ENCODE assay signal across 9 cellular contexts in genomic region chr7:77796960-77797359, GRCh38. TPM values are rescaled to one million over a fixed set of nuclear protein-coding genes. Genes with fewer than 3 reads are reported as not detected.
DNase-seq lines count a peak whose midpoint lies in the region; ATAC-seq and TF ChIP-seq lines count a peak whose summit lies in the region.
"Had no signal": no experiment of that assay in that cellular context is flagged by ENCODE, and none has a peak within 500 bp of the region (broad histone marks: within the 10 kb centered on the region; RNA-seq: fewer than 3 reads in every experiment).

No MANE protein-coding gene starts in this region.

- H3K9me3 Mint-ChIP-seq in activated T-cell treated with anti-CD3 and anti-CD28 coated beads, Interleukin-2, amount 50 U/mL, for 24 hours, result no peaks in the 10 kb centered on the region
- no peaks in the 10 kb centered on the region for H3K9me3 Mint-ChIP-seq in activated T-helper 2 cell treated with anti-CD3 and anti-CD28 coated beads, Interferon-gamma antibody, Interleukin-2, Interleukin-4, amounts not matched to agents 10 μg/mL and 5 μg/mL and 100 μg/mL, durations not matched to agents 14 hours and 24 hours and 36 hours

- TF ChIP-seq POLR2A in thyroid gland (IDR thresholded peaks at IDR 0.05), result no peak

- H3K4me3 Mint-ChIP-seq in activated T-cell treated with anti-CD3 and anti-CD28 coated beads, Interleukin-2, amount 50 U/mL, for 24 hours, result peak overlapping the region; percentile 97
- H3K4me3 Mint-ChIP-seq in activated T-helper 2 cell treated with anti-CD3 and anti-CD28 coated beads, Interferon-gamma antibody, Interleukin-2, Interleukin-4, amounts not matched to agents 10 μg/mL and 5 μg/mL and 100 μg/mL, durations not matched to agents 14 hours and 24 hours and 36 hours (ENCODE audit: low read depth), result peak overlapping the region; percentile 96

- H3K4me3 ChIP-seq in left lung, result peak overlapping the region; percentile 84 to 98
- H3K4me3 ChIP-seq in thyroid gland (replicated peaks in 1 of 3), result peak overlapping the region in 2 of 3 donors; percentile 75 to 76

- no peaks in the 10 kb centered on the region for H3K27me3 Mint-ChIP-seq in activated T-cell treated with anti-CD3 and anti-CD28 coated beads, Interleukin-2, amount 50 U/mL, for 24 hours
- H3K27me3 Mint-ChIP-seq in activated T-helper 2 cell treated with anti-CD3 and anti-CD28 coated beads, Interferon-gamma antibody, Interleukin-2, Interleukin-4, amounts not matched to agents 10 μg/mL and 5 μg/mL and 100 μg/mL, durations not matched to agents 14 hours and 24 hours and 36 hours (ENCODE audit: low read depth), result no peaks in the 10 kb centered on the region

- peaks cover 41% of the 10 kb centered on the region for H3K36me3 Mint-ChIP-seq in activated T-cell treated with anti-CD3 and anti-CD28 coated beads, Interleukin-2, amount 50 U/mL, for 24 hours (ENCODE audit: low read depth)
- peaks cover 31% of the 10 kb centered on the region for H3K36me3 Mint-ChIP-seq in activated T-helper 2 cell treated with anti-CD3 and anti-CD28 coated beads, Interferon-gamma antibody, Interleukin-2, Interleukin-4, amounts not matched to agents 10 μg/mL and 5 μg/mL and 100 μg/mL, durations not matched to agents 14 hours and 24 hours and 36 hours (ENCODE audit: low read depth)

- WGBS in thyroid gland, 2 donors, result 50 to 60% methylated on average over 5 of the region's 5 CpGs

- no peak overlapping the region for H3K27ac Mint-ChIP-seq in activated T-cell treated with anti-CD3 and anti-CD28 coated beads, Interleukin-2, amount 50 U/mL, for 24 hours
- H3K27ac Mint-ChIP-seq in activated T-helper 2 cell treated with anti-CD3 and anti-CD28 coated beads, Interferon-gamma antibody, Interleukin-2, Interleukin-4, amounts not matched to agents 10 μg/mL and 5 μg/mL and 100 μg/mL, durations not matched to agents 14 hours and 24 hours and 36 hours, result no peak overlapping the region

- H3K36me3 ChIP-seq in left lung (peaks cover 0 to 6% of the 10 kb centered on the region in 2 donors), thyroid gland (no peaks in the 10 kb centered on the region)

- intact Hi-C loops in activated T-helper 2 cell treated with anti-CD3 and anti-CD28 coated beads, Interferon-gamma antibody, Interleukin-2, Interleukin-4, amounts not matched to agents 10 μg/mL and 5 μg/mL and 100 μg/mL, durations not matched to agents 14 hours and 24 hours and 36 hours (cut with micrococcal nuclease), result loop anchor here (5.0 to 10.0 kb wide), 2 partner anchors 40 to 218 kb away; no protein-coding TSS in a partner anchor
- intact Hi-C loops in left lung (cut with DNase I) (no loop called here), thyroid gland (cut with DNase I) (no loop called here)

- H3K4me1 Mint-ChIP-seq in activated T-cell treated with anti-CD3 and anti-CD28 coated beads, Interleukin-2, amount 50 U/mL, for 24 hours (ENCODE audit: low read depth), result peaks cover 57% of the 10 kb centered on the region
- H3K4me1 Mint-ChIP-seq in activated T-helper 2 cell treated with anti-CD3 and anti-CD28 coated beads, Interferon-gamma antibody, Interleukin-2, Interleukin-4, amounts not matched to agents 10 μg/mL and 5 μg/mL and 100 μg/mL, durations not matched to agents 14 hours and 24 hours and 36 hours (ENCODE audit: low read depth), result peaks cover 48% of the 10 kb centered on the region

- H3K4me1 ChIP-seq in left lung, result peaks cover 14 to 60% of the 10 kb centered on the region in 2 donors
- peaks cover 18 to 20% of the 10 kb centered on the region in 2 donors for H3K4me1 ChIP-seq in thyroid gland

- DNase-seq in activated T-cell treated with anti-CD3 and anti-CD28 coated beads, Interleukin-2, amount 50 U/mL, for 24 hours, result no peak
- DNase-seq in activated T-cell treated with anti-CD3 and anti-CD28 coated beads, Interleukin-2, amount 50 U/mL, for 1 hour, result no peak
- no peak for DNase-seq in activated T-helper 2 cell treated with anti-CD3 and anti-CD28 coated beads, Interferon-gamma antibody, Interleukin-2, Interleukin-4, amounts not matched to agents 10 μg/mL and 5 μg/mL and 100 μg/mL, durations not matched to agents 14 hours and 24 hours and 36 hours (ENCODE audit: low spot score)
- DNase-seq in left lung (no peak), thyroid gland (no peak), A172 (ENCODE audit: low spot score) (no peak)
- no peak for DNase-seq in effector CD8-positive, alpha-beta T cell (lab: John Stamatoyannopoulos, UW)
- DNase-seq: body of pancreas had no signal

- no peak for ATAC-seq in left lung
- ATAC-seq in HG03039 (IDR thresholded peaks at IDR 0.05; ENCODE audit: unreplicated experiment), result no peak
- ATAC-seq: body of pancreas had no signal

- TF ChIP-seq CTCF in left lung (IDR thresholded peaks at IDR 0.05) (no peak), thyroid gland (IDR thresholded peaks at IDR 0.05) (no peak)

- H3K9me3 ChIP-seq in left lung (no peaks in the 10 kb centered on the region), thyroid gland (no peaks in the 10 kb centered on the region)
- H3K9me3 ChIP-seq: body of pancreas had no signal

- peak overlapping the region; percentile 89 to 93 for H3K27ac ChIP-seq in left lung
- no peak overlapping the region for H3K27ac ChIP-seq in thyroid gland

- no peaks in the 10 kb centered on the region for H3K27me3 ChIP-seq in left lung
- H3K27me3 ChIP-seq in thyroid gland, result no peaks in the 10 kb centered on the region
- H3K27me3 ChIP-seq: body of pancreas had no signal

RNA-seq across cellular contexts. Expression of gene TMEM60, which starts 1.3 kb away (rescaled TPM):
- total RNA-seq in activated T-helper 2 cell treated with anti-CD3 and anti-CD28 coated beads, Interferon-gamma antibody, Interleukin-2, Interleukin-4, amounts not matched to agents 10 μg/mL and 5 μg/mL and 100 μg/mL, durations not matched to agents 14 hours and 24 hours and 36 hours, result 11.5 and 11.6 TPM in 2 replicates
- total RNA-seq in left lung (10 to 100 TPM; 21.1 to 22.1 TPM), thyroid gland (10 to 100 TPM; 16.5 to 24.1 (median 17.2) TPM)
- total RNA-seq in A172 (2014; rRNA removed; shearing (Covaris generic)), result 55.6 and 65.4 TPM in 2 replicates

RNA-seq across cellular contexts. Expression of gene PHTF2, which starts 1.6 kb away (rescaled TPM):
- total RNA-seq in activated T-helper 2 cell treated with anti-CD3 and anti-CD28 coated beads, Interferon-gamma antibody, Interleukin-2, Interleukin-4, amounts not matched to agents 10 μg/mL and 5 μg/mL and 100 μg/mL, durations not matched to agents 14 hours and 24 hours and 36 hours, result 31.8 and 34.8 TPM in 2 replicates
- total RNA-seq in left lung (10 to 100 TPM; 16.2 to 20.0 TPM), thyroid gland (10 to 100 TPM; 15.3 to 28.3 (median 25.3) TPM)
- total RNA-seq in A172 (2014; rRNA removed; shearing (Covaris generic)), result 95.4 and 108 TPM in 2 replicates

Comparison
In these comparisons a context has a peak if more than half of its experiments do, and no peak if none do; other contexts are left out.
1. H3K27ac ChIP-seq: peak in left lung (2 of 2); none in thyroid gland (0 of 3).